ENCODE assay signal across 1 cellular context in genomic region chr11:61567286-61568061, GRCh38.
TF ChIP-seq lines count a peak whose summit lies in the region.

No MANE protein-coding gene starts in this region.

TF ChIP-seq in K562, 482 proteins besides CTCF, POLR2A, EP300 and RAD21 (continued from another document and continues in another):
- TF ChIP-seq NFE2L1 (tag; IDR thresholded peaks at IDR 0.05; ENCODE audit: borderline replicate concordance, low read depth): no peak
- TF ChIP-seq ZFX (CRISPR knock-in tag; IDR thresholded peaks at IDR 0.05): peak; percentile 70
- TF ChIP-seq POLR2H (tag; IDR thresholded peaks at IDR 0.05; ENCODE audit: low read depth): no peak
- TF ChIP-seq PTBP1 (IDR thresholded peaks at IDR 0.05; ENCODE audit: low read depth, low read length): 0 out of 2 replicates have a peak, but pooled peaks have one; percentile 32
- TF ChIP-seq HNRNPL (IDR thresholded peaks at IDR 0.05; ENCODE audit: low read depth, low read length): no peak
- peak; percentile 32 to 60; a peak in 2 of 4 replicates for TF ChIP-seq KDM1A (IDR thresholded peaks at IDR 0.05)
- no peak for TF ChIP-seq THAP12 (CRISPR knock-in tag; IDR thresholded peaks at IDR 0.05)
- no peak for TF ChIP-seq ZNF695 (CRISPR knock-in tag; IDR thresholded peaks at IDR 0.05)
- TF ChIP-seq ZNF75A (CRISPR knock-in tag; IDR thresholded peaks at IDR 0.05): no peak
- TF ChIP-seq ZBTB9 (CRISPR knock-in tag; IDR thresholded peaks at IDR 0.05): peak; percentile 91; the same call in 1 of the 2 replicates
- TF ChIP-seq ZBTB26 (CRISPR knock-in tag; IDR thresholded peaks at IDR 0.05): no peak
- TF ChIP-seq FUS (optimal IDR thresholded peaks at IDR 0.05; ENCODE audit: low read depth, low read length): no peak
- peak; percentile 83 for TF ChIP-seq RBM39 (optimal IDR thresholded peaks at IDR 0.05; ENCODE audit: low read depth, low read length)
- peak; percentile 42; the same call in 1 of the 2 replicates for TF ChIP-seq CBX1 (IDR thresholded peaks at IDR 0.05; ENCODE audit: low read depth)
- TF ChIP-seq ZNF354B (CRISPR knock-in tag; IDR thresholded peaks at IDR 0.05): peak; percentile 23; the same call in 1 of the 2 replicates
- no peak for TF ChIP-seq ETS2 (tag; IDR thresholded peaks at IDR 0.05; ENCODE audit: borderline replicate concordance, poor library complexity, severe bottlenecking)
- TF ChIP-seq HMG20A (CRISPR knock-in tag; conservative IDR thresholded peaks at IDR 0.05): no peak
- no peak for TF ChIP-seq ZZZ3 (IDR thresholded peaks at IDR 0.05)
- TF ChIP-seq ETS1 (conservative IDR thresholded peaks at IDR 0.05; ENCODE audit: control insufficient read depth, low read depth, low read length): peak; percentile 100
- TF ChIP-seq PHB2 (IDR thresholded peaks at IDR 0.05; ENCODE audit: low read depth): no peak
- 0 out of 4 replicates have a peak, but pooled peaks of 1 of the 2 experiments have one; percentile 37 for TF ChIP-seq KDM4B (IDR thresholded peaks at IDR 0.05; ENCODE audit: borderline replicate concordance in 2 of 2, low read depth in 1 of 2)
- TF ChIP-seq E4F1 (CRISPR knock-in tag; IDR thresholded peaks at IDR 0.05; ENCODE audit: borderline replicate concordance): no peak
- peak; percentile 49; the same call in 1 of the 2 replicates for TF ChIP-seq CREB1 (IDR thresholded peaks at IDR 0.05)
- TF ChIP-seq CREB1 (CRISPR knock-in tag; IDR thresholded peaks at IDR 0.05): peak; percentile 91
- peak; percentile 95 for TF ChIP-seq ZNF589 (CRISPR knock-in tag; IDR thresholded peaks at IDR 0.05; ENCODE audit: low read depth)
- TF ChIP-seq PRPF4 (IDR thresholded peaks at IDR 0.05; ENCODE audit: insufficient read depth, low read depth, low read length, poor library complexity, severe bottlenecking): no peak
- TF ChIP-seq ZHX1 (conservative IDR thresholded peaks at IDR 0.05; ENCODE audit: low read length): no peak
- TF ChIP-seq SIN3A (IDR thresholded peaks at IDR 0.05; ENCODE audit: borderline replicate concordance in 2 of 2, control insufficient read depth in 1 of 2, low read depth in 2 of 2, low read length in 2 of 2): peak; percentile 100
- TF ChIP-seq CXXC5 (CRISPR knock-in tag; IDR thresholded peaks at IDR 0.05): peak; percentile 95
- no peak for TF ChIP-seq MTA2 (IDR thresholded peaks at IDR 0.05; ENCODE audit: low read depth)
- 0 out of 2 replicates have a peak, but pooled peaks have one; percentile 63 for TF ChIP-seq ERF (CRISPR knock-in tag; IDR thresholded peaks at IDR 0.05)
- TF ChIP-seq DACH1 (IDR thresholded peaks at IDR 0.05; ENCODE audit: partially characterized antibody): peak; percentile 97
- no peak for TF ChIP-seq MCM2 (IDR thresholded peaks at IDR 0.05; ENCODE audit: low read depth)
- no peak for TF ChIP-seq GTF2F1 (IDR thresholded peaks at IDR 0.05; ENCODE audit: low read depth, low read length)
- TF ChIP-seq HNRNPH1 (optimal IDR thresholded peaks at IDR 0.05; ENCODE audit: low read depth, low read length): no peak
- no peak for TF ChIP-seq ZNF518B (CRISPR knock-in tag; IDR thresholded peaks at IDR 0.05)
- TF ChIP-seq PYGO2 (tag; IDR thresholded peaks at IDR 0.05): no peak
- no peak for TF ChIP-seq ZBTB5 (IDR thresholded peaks at IDR 0.05)
- TF ChIP-seq ZC3H4 (CRISPR knock-in tag; IDR thresholded peaks at IDR 0.05; ENCODE audit: borderline replicate concordance): no peak
- peak; percentile 100 for TF ChIP-seq HMGXB4 (CRISPR knock-in tag; IDR thresholded peaks at IDR 0.05)
- TF ChIP-seq FOS (IDR thresholded peaks at IDR 0.05; ENCODE audit: extremely low read depth, insufficient read length): no peak
- no peak for TF ChIP-seq TAL1 (IDR thresholded peaks at IDR 0.05)
